In genomic region chr21:29080454-29080930, GRCh38 we compare ENCODE assay signal across 1 cellular context.
TF ChIP-seq lines count a peak whose summit lies in the region.

No MANE protein-coding gene starts in this region.

TF ChIP-seq in SK-N-SH, 30 proteins besides CTCF, POLR2A, EP300 and RAD21 (continued from another document):
- TF ChIP-seq, protein P1, sequence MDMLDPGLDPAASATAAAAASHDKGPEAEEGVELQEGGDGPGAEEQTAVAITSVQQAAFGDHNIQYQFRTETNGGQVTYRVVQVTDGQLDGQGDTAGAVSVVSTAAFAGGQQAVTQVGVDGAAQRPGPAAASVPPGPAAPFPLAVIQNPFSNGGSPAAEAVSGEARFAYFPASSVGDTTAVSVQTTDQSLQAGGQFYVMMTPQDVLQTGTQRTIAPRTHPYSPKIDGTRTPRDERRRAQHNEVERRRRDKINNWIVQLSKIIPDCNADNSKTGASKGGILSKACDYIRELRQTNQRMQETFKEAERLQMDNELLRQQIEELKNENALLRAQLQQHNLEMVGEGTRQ (IDR thresholded peaks at IDR 0.05; ENCODE audit: borderline replicate concordance, low read depth, low read length), result no peak
- TF ChIP-seq YY1 (IDR thresholded peaks at IDR 0.05; ENCODE audit: low read depth), result no peak
- TF ChIP-seq TAF1 (IDR thresholded peaks at IDR 0.05; ENCODE audit: borderline replicate concordance, low read depth, low read length), result no peak
- TF ChIP-seq FOSL2 (IDR thresholded peaks at IDR 0.05; ENCODE audit: borderline replicate concordance, low read depth), result no peak
- no peak for TF ChIP-seq NFIC (IDR thresholded peaks at IDR 0.05; ENCODE audit: borderline replicate concordance)
- no peak for TF ChIP-seq USF1 (IDR thresholded peaks at IDR 0.05; ENCODE audit: borderline replicate concordance, low read depth)
- no peak for TF ChIP-seq MXI1 (IDR thresholded peaks at IDR 0.05; ENCODE audit: low read depth, low read length)
- TF ChIP-seq FOXJ3 (CRISPR knock-in tag; IDR thresholded peaks at IDR 0.05), result no peak
- no peak for TF ChIP-seq POLR2AphosphoS5 (IDR thresholded peaks at IDR 0.05; ENCODE audit: low read depth, low read length)
